In genomic region chr7:130712416-130712815, GRCh38 we compare ENCODE assay signal across 11 cellular contexts. TPM values are rescaled to one million over a fixed set of nuclear protein-coding genes. Genes with fewer than 3 reads are reported as not detected.
"Had no signal": no experiment of that assay in that cellular context is flagged by ENCODE, and none has a peak within 500 bp of the region (broad histone marks: within the 10 kb centered on the region; RNA-seq: fewer than 3 reads in every experiment).

No MANE protein-coding gene starts in this region.

- ATAC-seq: HCT116 had no signal

- H2AFZ ChIP-seq: GM23248 had no signal

- FAIRE-seq: HTR-8/SVneo had no signal

- H3K4me1 ChIP-seq: HAP-1 had no signal

- H3K36me3 ChIP-seq: HAP-1 had no signal

- H3K9me3 ChIP-seq: HAP-1 had no signal

- DNase-seq: GM23248, H7, IMR-90, Karpas-422, KBM-7 had no signal

- H3K4me3 ChIP-seq: GM23248, HAP-1 had no signal

- H3K9ac ChIP-seq: GM23248, KMS-11 had no signal

- H3K27ac ChIP-seq: GM23248, KMS-11 had no signal

- H3K4me2 ChIP-seq: KMS-11 had no signal

RNA-seq across cellular contexts. Expression of gene KLF14, which starts 21.6 kb away (rescaled TPM):
- total RNA-seq: HT-29, IMR-90 had no signal

RNA-seq across cellular contexts. Expression of gene TSGA13, which starts 26.1 kb away (rescaled TPM):
- total RNA-seq: GM23248, H4, H7, HT-29, IMR-90 had no signal
- polyA plus RNA-seq: GM23248, IMR-90 had no signal
